9 cellular contexts compared by ENCODE assay signal in genomic region chr17:17922198-17922901, GRCh38. TPM values are rescaled to one million over a fixed set of nuclear protein-coding genes. Genes with fewer than 3 reads are reported as not detected.
DNase-seq lines count a peak whose midpoint lies in the region; ATAC-seq, FAIRE-seq and TF ChIP-seq lines count a peak whose summit lies in the region.
"Had no signal": no experiment of that assay in that cellular context is flagged by ENCODE, and none has a peak within 500 bp of the region (broad histone marks: within the 10 kb centered on the region; RNA-seq: fewer than 3 reads in every experiment).

No MANE protein-coding gene starts in this region.

- ATAC-seq in CD4-positive, CD25-positive, alpha-beta regulatory T cell (ENCODE audit: low read depth in 2 of 2) = no peak
- no peak for ATAC-seq in HG02759 (IDR thresholded peaks at IDR 0.05; ENCODE audit: unreplicated experiment)

- H3K27me3 Mint-ChIP-seq in CD4-positive, CD25-positive, alpha-beta regulatory T cell = no peaks in the 10 kb centered on the region
- peaks cover 3% of the 10 kb centered on the region for H3K27me3 Mint-ChIP-seq in neural progenitor cell (ENCODE audit: insufficient read depth, low read depth)

- H3K79me2 ChIP-seq in endothelial cell of umbilical vein (ENCODE audit: control insufficient read depth, insufficient read depth, low read length) = no peaks in the 10 kb centered on the region
- H3K79me2 ChIP-seq in neural progenitor cell (ENCODE audit: low read depth) = no peaks in the 10 kb centered on the region

- peak overlapping the region in 2 of 3 donors; percentile 58 to 65 for H3K27ac Mint-ChIP-seq in CD4-positive, CD25-positive, alpha-beta regulatory T cell
- H3K27ac Mint-ChIP-seq in neural progenitor cell = peak overlapping the region; percentile 79

- dilution Hi-C loops in endothelial cell of umbilical vein (cut with MboI; ENCODE audit: extremely low pct_ligation_motif_present, low sequenced_read_pairs) = no loop called here

- H3K4me1 ChIP-seq in CD4-positive, CD25-positive, alpha-beta regulatory T cell (ENCODE audit: control insufficient read depth, insufficient read depth, low read length, poor library complexity, severe bottlenecking) = no peaks in the 10 kb centered on the region
- H3K4me1 ChIP-seq in endothelial cell of umbilical vein (ENCODE audit: control insufficient read depth, extremely low read depth, insufficient read depth, low read length) (peaks cover 27% of the 10 kb centered on the region), neural progenitor cell (peaks cover 28% of the 10 kb centered on the region)

- intact Hi-C loops in endothelial cell of umbilical vein (cut with micrococcal nuclease) = loop anchor here (5.0 kb wide), 1 partner anchor 45 kb away; no protein-coding TSS in a partner anchor

- no peak overlapping the region for H3K4me3 ChIP-seq in CD4-positive, CD25-positive, alpha-beta regulatory T cell (ENCODE audit: low read depth, low read length)
- H3K4me3 ChIP-seq in endothelial cell of umbilical vein (replicated peaks in 1 of 3; ENCODE audit: insufficient read depth in 1 of 3, low read depth in 1 of 3, low read length in 3 of 3) = no peak overlapping the region
- no peak overlapping the region for H3K4me3 ChIP-seq in neural progenitor cell

- no peak for TF ChIP-seq POLR2A in endothelial cell of umbilical vein (IDR thresholded peaks at IDR 0.05; ENCODE audit: low read depth, low read length)

- no peaks in the 10 kb centered on the region for H3K36me3 ChIP-seq in CD4-positive, CD25-positive, alpha-beta regulatory T cell (ENCODE audit: control insufficient read depth, insufficient read depth, low read length)
- H3K36me3 ChIP-seq in endothelial cell of umbilical vein (ENCODE audit: control insufficient read depth in 2 of 2, extremely low read depth in 1 of 2, insufficient read depth in 2 of 2, low read length in 2 of 2) (no peaks in the 10 kb centered on the region), neural progenitor cell (no peaks in the 10 kb centered on the region)

- no peaks in the 10 kb centered on the region for H4K20me1 ChIP-seq in endothelial cell of umbilical vein (replicated peaks; ENCODE audit: control insufficient read depth, extremely low read depth, insufficient read depth, low read length)
- no peaks in the 10 kb centered on the region for H4K20me1 ChIP-seq in neural progenitor cell (ENCODE audit: low read depth)

- TF ChIP-seq CTCF in RWPE1 (conservative IDR thresholded peaks at IDR 0.05; ENCODE audit: low read depth) (no peak), endothelial cell of umbilical vein (IDR thresholded peaks at IDR 0.05; ENCODE audit: extremely low read depth in 1 of 2, insufficient read depth in 1 of 2, low read depth in 1 of 2, low read length in 2 of 2) (no peak), neural progenitor cell (IDR thresholded peaks at IDR 0.05) (no peak)

- H3K9ac ChIP-seq in endothelial cell of umbilical vein (replicated peaks; ENCODE audit: extremely low read depth, insufficient read depth, low read length) (no peak overlapping the region), neural progenitor cell (no peak overlapping the region)

- H3K27ac ChIP-seq in CD4-positive, CD25-positive, alpha-beta regulatory T cell (ENCODE audit: insufficient read depth, low read length, poor library complexity, severe bottlenecking) = no peak overlapping the region
- H3K27ac ChIP-seq in RWPE1 (peak overlapping the region; percentile 90), endothelial cell of umbilical vein (ENCODE audit: insufficient read depth, low read depth, low read length) (peak overlapping the region; percentile 58), neural progenitor cell (peak overlapping the region; percentile 87)

- CTCF ChIA-PET in RWPE1 (lab: Yijun Ruan, JAX) = no interaction called here
- CTCF ChIA-PET in endothelial cell of umbilical vein (lab: Charles Lee) = interaction anchor here (1.1 to 1.8 kb wide), 6 partner anchors 9 to 34 kb away, joined by 4 to 8 read pairs (median 6); no protein-coding TSS in a partner anchor

- H3K27me3 ChIP-seq in CD4-positive, CD25-positive, alpha-beta regulatory T cell (ENCODE audit: control insufficient read depth, insufficient read depth, low read length) = no peaks in the 10 kb centered on the region
- H3K27me3 ChIP-seq in endothelial cell of umbilical vein (ENCODE audit: control insufficient read depth in 2 of 2, insufficient read depth in 2 of 2, low read length in 2 of 2) (no peaks in the 10 kb centered on the region), neural progenitor cell (no peaks in the 10 kb centered on the region)

- H3K4me3 Mint-ChIP-seq in CD4-positive, CD25-positive, alpha-beta regulatory T cell = no peak overlapping the region
- H3K4me3 Mint-ChIP-seq in neural progenitor cell = peak overlapping the region; percentile 16

- FAIRE-seq in endothelial cell of umbilical vein (lab: Jason Lieb, UNC) = peak; percentile 48

- no peaks in the 10 kb centered on the region for H3K9me1 ChIP-seq in endothelial cell of umbilical vein (replicated peaks; ENCODE audit: control insufficient read depth, extremely low read depth, insufficient read depth, low read length)

- no peaks in the 10 kb centered on the region for H3K9me3 ChIP-seq in CD4-positive, CD25-positive, alpha-beta regulatory T cell (ENCODE audit: control insufficient read depth in 2 of 2, low read length in 2 of 2)
- H3K9me3 ChIP-seq in endothelial cell of umbilical vein (replicated peaks; ENCODE audit: control insufficient read depth, insufficient read depth, low read length) = no peaks in the 10 kb centered on the region
- no peaks in the 10 kb centered on the region for H3K9me3 ChIP-seq in neural progenitor cell (ENCODE audit: low read depth)

- POLR2A ChIA-PET in RWPE1 (lab: Yijun Ruan, JAX; ENCODE audit: low non-redundant PET) = no interaction called here
- POLR2A ChIA-PET in endothelial cell of umbilical vein (lab: Charles Lee) = no interaction called here

- no peak overlapping the region for H3K4me2 ChIP-seq in endothelial cell of umbilical vein (ENCODE audit: insufficient read depth, low read length)
- peak overlapping the region; percentile 54 for H3K4me2 ChIP-seq in neural progenitor cell

- no peak for DNase-seq in CD4-positive, CD25-positive, alpha-beta regulatory T cell
- DNase-seq in RWPE1 (ENCODE audit: low spot score) (no peak), endothelial cell of umbilical vein (ENCODE audit: low read depth, low spot score) (no peak), neural progenitor cell (ENCODE audit: low spot score) (no peak), HuH-7 (ENCODE audit: low spot score) (no peak), T-helper 9 cell (no peak)
- DNase-seq in stimulated activated CD4-positive, alpha-beta T cell treated with anti-CD3 and anti-CD28 coated beads, Interleukin-15, amount 100 ng/mL, for 24 hours = no peak

- peaks cover 10 to 41% (median 26%) of the 10 kb centered on the region in 4 donors for H3K4me1 Mint-ChIP-seq in CD4-positive, CD25-positive, alpha-beta regulatory T cell
- H3K4me1 Mint-ChIP-seq in neural progenitor cell = peaks cover 35% of the 10 kb centered on the region

- no TSS peak for BruUV-seq in endothelial cell of umbilical vein (replicated peaks; lab: Mats Ljungman, UMichigan)

- H3K9me3 Mint-ChIP-seq in CD4-positive, CD25-positive, alpha-beta regulatory T cell = no peaks in the 10 kb centered on the region
- no peaks in the 10 kb centered on the region for H3K9me3 Mint-ChIP-seq in neural progenitor cell

- H3F3A ChIP-seq in neural progenitor cell (ENCODE audit: low read depth) = peaks cover 39% of the 10 kb centered on the region

- H2AFZ ChIP-seq in endothelial cell of umbilical vein (ENCODE audit: low read depth, low read length) (peak overlapping the region; percentile 0), neural progenitor cell (replicated peaks) (no peak overlapping the region)

- peaks cover 8% of the 10 kb centered on the region for H3K36me3 Mint-ChIP-seq in CD4-positive, CD25-positive, alpha-beta regulatory T cell
- H3K36me3 Mint-ChIP-seq in neural progenitor cell = no peaks in the 10 kb centered on the region

TF ChIP-seq in endothelial cell of umbilical vein, 7 proteins besides CTCF, POLR2A, EP300 and RAD21 (continues in another document):
- no peak for TF ChIP-seq EZH2 (IDR thresholded peaks at IDR 0.05; ENCODE audit: borderline replicate concordance, low read depth, low read length, severe bottlenecking)
- no peak for TF ChIP-seq GATA2 (IDR thresholded peaks at IDR 0.05; ENCODE audit: insufficient read depth, insufficient read length, low read depth, low read length)
- TF ChIP-seq JUN (IDR thresholded peaks at IDR 0.05; ENCODE audit: borderline replicate concordance, insufficient read depth, insufficient read length, low read depth) = no peak
- TF ChIP-seq POLR2AphosphoS5 (IDR thresholded peaks at IDR 0.05; ENCODE audit: insufficient read depth, low read depth, low read length) = no peak
- no peak for TF ChIP-seq FOS (IDR thresholded peaks at IDR 0.05; ENCODE audit: borderline replicate concordance, insufficient read depth, low read length)
- no peak for TF ChIP-seq MYC (IDR thresholded peaks at IDR 0.05; ENCODE audit: low read depth, low read length)

RNA-seq across cellular contexts. Expression of gene TOM1L2, which starts 49.9 kb away (rescaled TPM):
- 50.8 TPM for total RNA-seq in CD4-positive, CD25-positive, alpha-beta regulatory T cell
- 1 to 10 TPM; 4.0 to 8.3 (median 6.1) TPM for polyA plus RNA-seq in CD4-positive, CD25-positive, alpha-beta regulatory T cell
- 37.6 and 41.5 TPM in 2 replicates for total RNA-seq in endothelial cell of umbilical vein
- 31.7 and 36.0 TPM in 2 replicates for polyA plus RNA-seq in endothelial cell of umbilical vein
- 28.1 and 28.9 TPM in 2 replicates for polyA plus RNA-seq in endothelial cell of umbilical vein (2011; cell fraction: cytosol; rRNA removed)
- 76.4 and 76.9 TPM in 2 replicates for polyA plus RNA-seq in endothelial cell of umbilical vein (2011; cell fraction: nucleus; rRNA removed)
- 39.4 and 40.0 TPM in 2 replicates for polyA plus RNA-seq in endothelial cell of umbilical vein (2012)
- 56.4 and 57.2 TPM in 2 replicates for polyA minus RNA-seq in endothelial cell of umbilical vein
- 9.5 TPM for polyA minus RNA-seq in endothelial cell of umbilical vein (2011; cell fraction: cytosol; rRNA and poly(A)+ RNA removed)
- 39.0 and 39.2 TPM in 2 replicates for polyA minus RNA-seq in endothelial cell of umbilical vein (2011; cell fraction: nucleus; rRNA and poly(A)+ RNA removed)
- total RNA-seq in neural progenitor cell (ENCODE audit: low replicate concordance) = 4.3 and 6.5 TPM in 2 replicates

RNA-seq across cellular contexts. Expression of gene DRC3, which starts 50.3 kb away (rescaled TPM):
- total RNA-seq in CD4-positive, CD25-positive, alpha-beta regulatory T cell = not detected
- not detected for polyA plus RNA-seq in CD4-positive, CD25-positive, alpha-beta regulatory T cell
- total RNA-seq in endothelial cell of umbilical vein (1.6 and 2.3 TPM in 2 replicates), neural progenitor cell (ENCODE audit: low replicate concordance) (0.07 and 0.81 TPM in 2 replicates)
- 1.9 and 2.9 TPM in 2 replicates for polyA plus RNA-seq in endothelial cell of umbilical vein
- 1.0 and 1.7 TPM in 2 replicates for polyA plus RNA-seq in endothelial cell of umbilical vein (2011; cell fraction: cytosol; rRNA removed)
- polyA plus RNA-seq in endothelial cell of umbilical vein (2011; cell fraction: nucleus; rRNA removed) = 11.9 and 12.5 TPM in 2 replicates
- polyA plus RNA-seq in endothelial cell of umbilical vein (2012) = 2.0 and 2.9 TPM in 2 replicates
- 4.0 and 5.1 TPM in 2 replicates for polyA minus RNA-seq in endothelial cell of umbilical vein
- not detected for polyA minus RNA-seq in endothelial cell of umbilical vein (2011; cell fraction: cytosol; rRNA and poly(A)+ RNA removed)
- 3.3 and 3.7 TPM in 2 replicates for polyA minus RNA-seq in endothelial cell of umbilical vein (2011; cell fraction: nucleus; rRNA and poly(A)+ RNA removed)
- total RNA-seq: mononuclear cell had no signal
